24 cellular contexts compared by ENCODE assay signal in the genomic region with DNA sequence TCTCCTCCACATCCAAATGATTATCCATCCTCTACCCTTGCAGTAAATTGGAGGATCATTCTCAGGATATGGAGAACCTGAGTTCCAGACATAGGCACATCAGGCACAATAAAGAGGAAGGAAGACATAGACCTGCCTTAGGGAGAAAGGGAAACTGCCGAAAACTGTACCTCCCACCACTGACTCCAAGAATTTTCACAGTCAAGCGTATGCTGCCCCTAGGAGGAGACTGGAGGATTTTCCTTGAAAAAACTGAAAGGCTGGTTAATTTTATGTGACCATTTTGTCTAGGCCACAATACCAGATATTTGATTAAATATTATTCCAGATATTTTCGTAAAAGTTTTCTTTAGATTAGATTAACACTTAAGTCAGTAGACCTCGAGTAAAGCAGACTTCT.
"Had no signal": no experiment of that assay in that cellular context is flagged by ENCODE, and none has a peak within 500 bp of the region (broad histone marks: within the 10 kb centered on the region; RNA-seq: fewer than 3 reads in every experiment).

No MANE protein-coding gene starts in this region.

- ATAC-seq: activated CD4-positive, CD25-positive, alpha-beta regulatory T cell treated with anti-CD3 and anti-CD28 coated beads, Interleukin-2, amount 50 U/mL, for 24 hours; effector memory CD8-positive, alpha-beta T cell; esophagus mucosa; naive thymus-derived CD4-positive, alpha-beta T cell; right cardiac atrium had no signal

- H3K4me1 ChIP-seq: ascending aorta, suprapubic skin had no signal

- DNase-seq: activated CD4-positive, alpha-beta memory T cell treated with anti-CD3 and anti-CD28 coated beads for 36 hours; activated CD4-positive, alpha-beta T cell treated with anti-CD3 and anti-CD28 coated beads for 48 hours; activated CD8-positive, alpha-beta memory T cell treated with anti-CD3 and anti-CD28 coated beads, Interleukin-2, amount 50 U/mL, for 4 hours; activated gamma-delta T cell; activated naive CD4-positive, alpha-beta T cell treated with anti-CD3 and anti-CD28 coated beads, Interleukin-2, amount 10 ng/mL, durations not matched to agents 7 days and 5 days; activated naive CD8-positive, alpha-beta T cell treated with anti-CD3 and anti-CD28 coated beads, Interleukin-2, amount 10 ng/mL, durations not matched to agents 7 days and 5 days; activated T-cell treated with anti-CD3 and anti-CD28 coated beads, Interleukin-2, amount 50 U/mL, for 1 hour; brain microvascular endothelial cell; dorsolateral prefrontal cortex; effector memory CD8-positive, alpha-beta T cell; foreskin fibroblast; hippocampal formation; midbrain; naive thymus-derived CD4-positive, alpha-beta T cell; occipital lobe; right cardiac atrium; stimulated activated naive CD4-positive, alpha-beta T cell; tibial artery had no signal

- H3K27ac ChIP-seq: ascending aorta, brain microvascular endothelial cell, coronary artery, dorsolateral prefrontal cortex, suprapubic skin, tibial artery, VCaP had no signal

- H3K4me3 ChIP-seq: ascending aorta, coronary artery, dorsolateral prefrontal cortex, suprapubic skin, tibial artery had no signal

- H3K36me3 ChIP-seq: ascending aorta, brain microvascular endothelial cell, suprapubic skin, tibial artery had no signal

- H3K9me3 ChIP-seq: ascending aorta, suprapubic skin, tibial artery had no signal

- H3K27me3 ChIP-seq: ascending aorta, brain microvascular endothelial cell, suprapubic skin, tibial artery had no signal
